11 cellular contexts compared by ENCODE assay signal in the genomic region with DNA sequence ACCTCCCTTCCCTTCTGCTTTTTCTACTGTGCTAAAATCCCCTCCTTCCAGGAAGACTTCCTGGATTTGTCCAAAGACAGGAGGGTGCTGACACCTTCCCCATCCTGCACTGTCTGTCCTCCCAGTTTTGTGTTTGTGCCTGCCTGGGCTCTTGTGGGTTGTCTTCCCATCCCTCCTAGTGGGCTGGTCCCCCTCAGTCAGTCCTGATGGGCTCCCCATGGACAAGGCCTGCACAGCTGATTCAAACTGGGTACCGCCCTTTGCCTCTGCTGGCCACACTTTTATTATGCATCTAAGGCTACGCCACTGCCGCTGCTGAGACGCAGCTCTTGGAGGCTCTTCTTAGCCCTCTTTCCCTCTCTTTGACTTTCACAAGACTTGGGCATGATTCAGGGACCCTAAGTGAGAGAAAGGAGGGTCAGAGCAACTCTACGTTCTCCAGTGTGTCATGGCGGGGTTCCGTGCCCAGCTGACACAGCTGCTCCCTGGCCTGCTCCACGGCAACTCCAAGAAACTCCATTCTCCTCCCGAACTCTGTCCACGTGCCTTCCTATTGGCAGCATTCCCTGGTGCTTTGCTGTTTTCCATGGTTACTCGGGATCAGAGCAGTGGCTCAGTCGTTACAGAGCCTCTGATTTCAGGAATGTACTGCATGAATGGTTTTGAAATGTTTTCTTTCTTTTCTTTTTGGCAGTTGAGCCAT. TPM values are rescaled to one million over a fixed set of nuclear protein-coding genes. Genes with fewer than 3 reads are reported as not detected.
DNase-seq lines count a peak whose midpoint lies in the region; ATAC-seq, FAIRE-seq and TF ChIP-seq lines count a peak whose summit lies in the region.
"Had no signal": no experiment of that assay in that cellular context is flagged by ENCODE, and none has a peak within 500 bp of the region (broad histone marks: within the 10 kb centered on the region; RNA-seq: fewer than 3 reads in every experiment).

No MANE protein-coding gene starts in this region.

- no peak overlapping the region for H3K27ac ChIP-seq in K562 (ENCODE audit: extremely low read depth, low read depth, low read length)
- peak overlapping the region; percentile 44 for H3K27ac ChIP-seq in left ventricle myocardium inferior (replicated peaks)

- FAIRE-seq in K562 (lab: Jason Lieb, UNC), result no peak

- CTCF ChIA-PET in K562 (lab: Yijun Ruan, JAX; ENCODE audit: low intra/inter-chr PET ratio), result no interaction called here

- BruUV-seq in K562 (replicated peaks; lab: Mats Ljungman, UMichigan), result no TSS peak

- no peak overlapping the region for H2AFZ ChIP-seq in K562 (ENCODE audit: low read depth, low read length)

- no peak for TF ChIP-seq RAD21 in K562 (CRISPR knock-in tag; conservative IDR thresholded peaks at IDR 0.05 in 1 of 2, IDR thresholded peaks at IDR 0.05 in 1 of 2)

- TF ChIP-seq POLR2A in K562 (conservative IDR thresholded peaks at IDR 0.05), result no peak

- 0% methylated on average over 12 of the region's 12 CpGs for WGBS in K562 (ENCODE audit: insufficient coverage, low coverage, missing lambda C conversion rate)

- H3K79me2 ChIP-seq in K562 (ENCODE audit: control insufficient read depth, insufficient read depth, low read length), result no peaks in the 10 kb centered on the region

- H3K9me3 ChIP-seq in K562 (replicated peaks; ENCODE audit: control insufficient read depth, insufficient read depth, low read depth, low read length) (no peaks in the 10 kb centered on the region), left ventricle myocardium inferior (replicated peaks) (no peaks in the 10 kb centered on the region)

- intact Hi-C loops in K562 (cut with micrococcal nuclease) (loop anchor here (5.0 to 10.0 kb wide), 2 partner anchors 501 to 614 kb away; no protein-coding TSS in a partner anchor), left ventricle myocardium inferior (cut with micrococcal nuclease) (loop anchor here (5.0 to 10.0 kb wide), 2 partner anchors 134 to 501 kb away; no protein-coding TSS in a partner anchor), posterior cingulate gyrus (cut with DNase I) (loop anchor here (5.0 kb wide), 2 partner anchors 136 to 496 kb away; no protein-coding TSS in a partner anchor)

- H3K9me1 ChIP-seq in K562 (ENCODE audit: control insufficient read depth, insufficient read depth, low read length), result no peaks in the 10 kb centered on the region

- POLR2A ChIA-PET in K562 (lab: Yijun Ruan, JAX), result no interaction called here

- H4K20me1 ChIP-seq in K562 (replicated peaks; ENCODE audit: control insufficient read depth, insufficient read depth, low read length), result 0 out of 2 replicates have a peak, but pooled peaks cover 2% of the 10 kb centered on the region

- no peak overlapping the region for H3K4me3 ChIP-seq in K562
- H3K4me3 ChIP-seq in left ventricle myocardium inferior, result no peak overlapping the region

- H3K4me2 ChIP-seq in K562 (ENCODE audit: insufficient read depth, low read length), result no peak overlapping the region

- in situ Hi-C loops in K562 (cut with MboI), result no loop called here

- TF ChIP-seq CTCF in AG09319 (IDR thresholded peaks at IDR 0.05; ENCODE audit: low read depth, low read length) (no peak), K562 (IDR thresholded peaks at IDR 0.05 in 2 of 3, conservative IDR thresholded peaks at IDR 0.05 in 1 of 3; ENCODE audit: insufficient read depth in 2 of 3, low read depth in 1 of 3, low read length in 3 of 3) (no peak), left ventricle myocardium inferior (IDR thresholded peaks at IDR 0.05; ENCODE audit: borderline replicate concordance) (no peak)

- DNase-seq in AG09319 (ENCODE audit: extremely low read depth, low read depth) (peak; percentile 68), K562 (ENCODE audit: extremely low read depth in 1 of 4, low spot score in 3 of 4) (no peak), left ventricle myocardium inferior (peak; percentile 44), posterior cingulate gyrus (peak in 9 of 10 donors; percentile 41 to 85 (median 56)), NCI-H146 treated with DMSO at 0.1 percent for 48 hours (lab: John Stamatoyannopoulos, UW; ENCODE audit: unreplicated experiment) (no peak), H4 (ENCODE audit: low spot score) (no peak)
- DNase-seq in activated CD4-positive, alpha-beta T cell treated with anti-CD3 and anti-CD28 coated beads for 4 hours, result no peak
- DNase-seq: CD8-positive, alpha-beta T cell; NCI-H1105; SHP77 treated with DMSO at 0.1 percent for 48 hours had no signal

- H3K36me3 ChIP-seq in K562 (ENCODE audit: control insufficient read depth, insufficient read depth, low read length) (no peaks in the 10 kb centered on the region), left ventricle myocardium inferior (no peaks in the 10 kb centered on the region)

- H3K27me3 ChIP-seq in K562 (ENCODE audit: control insufficient read depth in 2 of 2, insufficient read depth in 2 of 2, low read length in 2 of 2) (peaks cover 13 to 24% of the 10 kb centered on the region in 2 experiments; a peak in 4 of 5 replicates), left ventricle myocardium inferior (ENCODE audit: low read depth) (peaks cover 45% of the 10 kb centered on the region)

- TF ChIP-seq EP300 in K562 (IDR thresholded peaks at IDR 0.05; ENCODE audit: low read length), result no peak

- ATAC-seq in K562, result no peak
- ATAC-seq in HG02885 (IDR thresholded peaks at IDR 0.05; ENCODE audit: poor library complexity, unreplicated experiment), result no peak
- ATAC-seq: CD8-positive, alpha-beta T cell had no signal

- H3K4me1 ChIP-seq in K562 (replicated peaks in 1 of 2; ENCODE audit: control insufficient read depth in 2 of 2, insufficient read depth in 2 of 2, low read length in 2 of 2) (no peaks in the 10 kb centered on the region), left ventricle myocardium inferior (peaks cover 4% of the 10 kb centered on the region)

- H3K9ac ChIP-seq in K562 (ENCODE audit: insufficient read depth in 1 of 2, low read depth in 2 of 2, low read length in 2 of 2), result no peak overlapping the region

RNA-seq across cellular contexts. Expression of gene KRT85, which starts 3.8 kb away (rescaled TPM):
- not detected in 2 replicates for total RNA-seq in K562 (2011; cell fraction: chromatin; rRNA removed; ENCODE audit: low replicate concordance)
- total RNA-seq in K562 (2011; cell fraction: nucleolus; rRNA removed), result not detected in 2 replicates
- total RNA-seq in K562 (2011; cell fraction: nucleoplasm; rRNA removed), result not detected in 2 replicates
- not detected in 2 replicates for total RNA-seq in K562 (2014; rRNA removed)
- not detected in 2 replicates for total RNA-seq in K562 (2014; rRNA removed; fragmentation: Illumina TruSeq; extraction: Trizol)
- total RNA-seq in K562 (2015; rRNA removed; fragmentation: Illumina TruSeq; extraction: Trizol), result not detected in 2 replicates
- not detected in 2 replicates for total RNA-seq in K562 (2021)
- polyA plus RNA-seq in K562 (2011; rRNA removed), result not detected in 2 replicates
- polyA plus RNA-seq in K562 (2011; cell fraction: cytosol; rRNA removed), result not detected in 2 replicates
- polyA plus RNA-seq in K562 (2011; cell fraction: nucleus; rRNA removed), result not detected in 2 replicates
- not detected in 2 replicates for polyA plus RNA-seq in K562 (2012)
- polyA plus RNA-seq in K562 (2014; fragmentation: Illumina TruSeq; extraction: Trizol), result not detected in 2 replicates
- not detected for polyA plus RNA-seq in K562 (2014; fragmentation: Nextera tagmentation; extraction: Ambion mirVana)
- polyA plus RNA-seq in K562 (2014; rRNA removed), result not detected in 2 replicates
- polyA minus RNA-seq in K562 (2011; rRNA and poly(A)+ RNA removed), result not detected in 2 replicates
- not detected in 2 replicates for polyA minus RNA-seq in K562 (2011; cell fraction: cytosol; rRNA and poly(A)+ RNA removed)
- polyA minus RNA-seq in K562 (2011; cell fraction: nucleus; rRNA and poly(A)+ RNA removed), result not detected in 2 replicates
- not detected for total RNA-seq in left ventricle myocardium inferior
- not detected in 2 replicates for total RNA-seq in H4 (2014; rRNA removed; shearing (Covaris generic))
- total RNA-seq: CD8-positive, alpha-beta T cell had no signal

RNA-seq across cellular contexts. Expression of gene KRT84, which starts 14.4 kb away (rescaled TPM):
- total RNA-seq in K562 (2011; cell fraction: chromatin; rRNA removed; ENCODE audit: low replicate concordance), result not detected in 2 replicates
- total RNA-seq in K562 (2011; cell fraction: nucleolus; rRNA removed), result not detected in 2 replicates
- total RNA-seq in K562 (2011; cell fraction: nucleoplasm; rRNA removed), result not detected in 2 replicates
- total RNA-seq in K562 (2014; rRNA removed) (not detected in 2 replicates), K562 (2014; rRNA removed; fragmentation: Illumina TruSeq; extraction: Trizol) (not detected in 2 replicates), K562 (2015; rRNA removed; fragmentation: Illumina TruSeq; extraction: Trizol) (not detected in 2 replicates), K562 (2021) (not detected in 2 replicates), left ventricle myocardium inferior (not detected)
- polyA plus RNA-seq in K562 (2011; rRNA removed) (not detected in 2 replicates), K562 (2014; fragmentation: Illumina TruSeq; extraction: Trizol) (not detected in 2 replicates), K562 (2014; fragmentation: Nextera tagmentation; extraction: Ambion mirVana) (not detected), K562 (2014; rRNA removed) (not detected in 2 replicates)
- not detected in 2 replicates for polyA plus RNA-seq in K562 (2011; cell fraction: cytosol; rRNA removed)
- not detected in 2 replicates for polyA plus RNA-seq in K562 (2011; cell fraction: nucleus; rRNA removed)
- not detected in 2 replicates for polyA plus RNA-seq in K562 (2012)
- not detected in 2 replicates for polyA minus RNA-seq in K562 (2011; rRNA and poly(A)+ RNA removed)
- polyA minus RNA-seq in K562 (2011; cell fraction: cytosol; rRNA and poly(A)+ RNA removed), result not detected in 2 replicates
- polyA minus RNA-seq in K562 (2011; cell fraction: nucleus; rRNA and poly(A)+ RNA removed), result not detected in 2 replicates
- total RNA-seq in H4 (2014; rRNA removed; shearing (Covaris generic)), result not detected in 2 replicates
- total RNA-seq: CD8-positive, alpha-beta T cell had no signal

RNA-seq across cellular contexts. Expression of gene KRT82, which starts 35.1 kb away (rescaled TPM):
- total RNA-seq in K562 (2011; cell fraction: chromatin; rRNA removed; ENCODE audit: low replicate concordance), result not detected in 2 replicates
- not detected in 2 replicates for total RNA-seq in K562 (2011; cell fraction: nucleolus; rRNA removed)
- total RNA-seq in K562 (2011; cell fraction: nucleoplasm; rRNA removed), result not detected in 2 replicates
- total RNA-seq in K562 (2014; rRNA removed) (not detected in 2 replicates), K562 (2014; rRNA removed; fragmentation: Illumina TruSeq; extraction: Trizol) (not detected in 2 replicates), K562 (2015; rRNA removed; fragmentation: Illumina TruSeq; extraction: Trizol) (not detected in 2 replicates), K562 (2021) (not detected in 2 replicates), left ventricle myocardium inferior (not detected)
- polyA plus RNA-seq in K562 (2011; rRNA removed) (not detected in 2 replicates), K562 (2014; fragmentation: Illumina TruSeq; extraction: Trizol) (not detected in 2 replicates), K562 (2014; fragmentation: Nextera tagmentation; extraction: Ambion mirVana) (not detected), K562 (2014; rRNA removed) (not detected in 2 replicates)
- not detected in 2 replicates for polyA plus RNA-seq in K562 (2011; cell fraction: cytosol; rRNA removed)
- not detected in 2 replicates for polyA plus RNA-seq in K562 (2011; cell fraction: nucleus; rRNA removed)
- not detected in 2 replicates for polyA plus RNA-seq in K562 (2012)
- not detected in 2 replicates for polyA minus RNA-seq in K562 (2011; rRNA and poly(A)+ RNA removed)
- not detected in 2 replicates for polyA minus RNA-seq in K562 (2011; cell fraction: cytosol; rRNA and poly(A)+ RNA removed)
- polyA minus RNA-seq in K562 (2011; cell fraction: nucleus; rRNA and poly(A)+ RNA removed), result not detected in 2 replicates
- not detected in 2 replicates for total RNA-seq in H4 (2014; rRNA removed; shearing (Covaris generic))
- total RNA-seq: CD8-positive, alpha-beta T cell had no signal

RNA-seq across cellular contexts. Expression of gene KRT83, which starts 49.9 kb away (rescaled TPM):
- total RNA-seq in K562 (2011; cell fraction: chromatin; rRNA removed; ENCODE audit: low replicate concordance), result not detected in 2 replicates
- total RNA-seq in K562 (2011; cell fraction: nucleolus; rRNA removed), result not detected in 2 replicates
- total RNA-seq in K562 (2011; cell fraction: nucleoplasm; rRNA removed), result not detected in 2 replicates
- total RNA-seq in K562 (2014; rRNA removed) (not detected in 2 replicates), K562 (2014; rRNA removed; fragmentation: Illumina TruSeq; extraction: Trizol) (not detected in 2 replicates), K562 (2015; rRNA removed; fragmentation: Illumina TruSeq; extraction: Trizol) (not detected in 2 replicates), K562 (2021) (not detected in 2 replicates), left ventricle myocardium inferior (not detected)
- polyA plus RNA-seq in K562 (2011; rRNA removed) (not detected in 2 replicates), K562 (2014; fragmentation: Illumina TruSeq; extraction: Trizol) (not detected in 2 replicates), K562 (2014; fragmentation: Nextera tagmentation; extraction: Ambion mirVana) (not detected), K562 (2014; rRNA removed) (not detected in 2 replicates)
- not detected in 2 replicates for polyA plus RNA-seq in K562 (2011; cell fraction: cytosol; rRNA removed)
- polyA plus RNA-seq in K562 (2011; cell fraction: nucleus; rRNA removed), result not detected in 2 replicates
- polyA plus RNA-seq in K562 (2012), result not detected in 2 replicates
- not detected in 2 replicates for polyA minus RNA-seq in K562 (2011; rRNA and poly(A)+ RNA removed)
- polyA minus RNA-seq in K562 (2011; cell fraction: cytosol; rRNA and poly(A)+ RNA removed), result not detected in 2 replicates
- not detected in 2 replicates for polyA minus RNA-seq in K562 (2011; cell fraction: nucleus; rRNA and poly(A)+ RNA removed)
- not detected in 2 replicates for total RNA-seq in H4 (2014; rRNA removed; shearing (Covaris generic))
- total RNA-seq: CD8-positive, alpha-beta T cell had no signal

Comparison
In these comparisons a context has a peak if more than half of its experiments do, and no peak if none do; other contexts are left out.
1. DNase-seq: peak in AG09319 (single experiment), left ventricle myocardium inferior (single experiment) and posterior cingulate gyrus (9 of 10); none in K562 (0 of 4), activated CD4-positive, alpha-beta T cell treated with anti-CD3 and anti-CD28 coated beads for 4 hours (0 of 2), NCI-H146 treated with DMSO at 0.1 percent for 48 hours (single experiment) and H4 (single experiment).